In genomic region chr6:6788394-6789020, GRCh38 we compare ENCODE assay signal across 8 cellular contexts.
DNase-seq lines count a peak whose midpoint lies in the region; ATAC-seq, FAIRE-seq and TF ChIP-seq lines count a peak whose summit lies in the region.
"Had no signal": no experiment of that assay in that cellular context is flagged by ENCODE, and none has a peak within 500 bp of the region (broad histone marks: within the 10 kb centered on the region; RNA-seq: fewer than 3 reads in every experiment).

No MANE protein-coding gene starts in this region.

- H3K4me3 ChIP-seq in GM12875 (ENCODE audit: low read depth, low read length), result no peak overlapping the region
- H3K4me3 ChIP-seq: SK-N-MC had no signal

- TF ChIP-seq CTCF in GM12875 (IDR thresholded peaks at IDR 0.05; ENCODE audit: borderline replicate concordance, insufficient read depth, low read depth, low read length) (peak; percentile 86), VCaP (conservative IDR thresholded peaks at IDR 0.05) (peak; percentile 26; the same call in 1 of the 2 replicates)

- no peak for FAIRE-seq in urothelium cell line (lab: Jason Lieb, UNC)

- ATAC-seq in left colon (peak; percentile 70), HG02852 (IDR thresholded peaks at IDR 0.05; ENCODE audit: unreplicated experiment) (no peak)

- no peak overlapping the region for H3K27ac ChIP-seq in VCaP
- H3K27ac ChIP-seq: SK-N-MC had no signal

- peak; percentile 20 for DNase-seq in HT-29 (ENCODE audit: low spot score)
- peak in 1 of 2 donors; percentile 38 for DNase-seq in left colon
- no peak for DNase-seq in cerebellum (ENCODE audit: low spot score)
- no peak for DNase-seq in urothelium cell line (ENCODE audit: low spot score)

- intact Hi-C loops in left colon (cut with DNase I, micrococcal nuclease), result no loop called here
